ENCODE assay signal across 18 cellular contexts in genomic region chr3:193819117-193819978, GRCh38.
DNase-seq lines count a peak whose midpoint lies in the region; ATAC-seq, FAIRE-seq and TF ChIP-seq lines count a peak whose summit lies in the region.
"Had no signal": no experiment of that assay in that cellular context is flagged by ENCODE, and none has a peak within 500 bp of the region (broad histone marks: within the 10 kb centered on the region; RNA-seq: fewer than 3 reads in every experiment).

No MANE protein-coding gene starts in this region.

- H2AK5ac ChIP-seq in H1 (ENCODE audit: low read depth, low read length): no peak overlapping the region

- no peak for FAIRE-seq in H1 (lab: Jason Lieb, UNC)
- FAIRE-seq: RCC 7860 had no signal

- no peak overlapping the region for H3K9ac ChIP-seq in H1 (replicated peaks in 1 of 4; ENCODE audit: extremely low read depth in 1 of 4, low read depth in 3 of 4, low read length in 3 of 4)

- peak overlapping the region; percentile 29; the same call in 1 of the 2 replicates for H3K18ac ChIP-seq in H1 (ENCODE audit: extremely low read depth, low read length)

- no peak overlapping the region for H4K5ac ChIP-seq in H1 (ENCODE audit: insufficient read length, low read depth, low read length)

- 82% methylated on average over 15 of the region's 15 CpGs; no CpG with 5 or more reads in 1 of the 2 experiments for WGBS in H1 (ENCODE audit: extremely low coverage in 1 of 2, insufficient coverage in 1 of 2, insufficient read length in 1 of 2, insufficient replicate concordance in 2 of 2, low coverage in 1 of 2, low lambda C conversion rate in 2 of 2, missing lambda C conversion rate in 1 of 2), 2 experiments
- 93% methylated on average over 15 of the region's 15 CpGs for whole genome bisulfite sequencing in aorta, 2 donors

- H3K79me2 ChIP-seq in H1 (ENCODE audit: control insufficient read depth in 1 of 2, insufficient read depth in 2 of 2, low read length in 2 of 2): no peaks in the 10 kb centered on the region

- no peaks in the 10 kb centered on the region for H3K79me1 ChIP-seq in H1 (ENCODE audit: low read depth, low read length)

- H3K56ac ChIP-seq in H1 (replicated peaks; ENCODE audit: insufficient read length, low read depth, low read length): no peak overlapping the region

- H3K23me2 ChIP-seq in H1 (ENCODE audit: low read depth, low read length): no peaks in the 10 kb centered on the region

- H4K20me1 ChIP-seq in H1 (replicated peaks in 1 of 2; ENCODE audit: control insufficient read depth in 1 of 2, insufficient read depth in 2 of 2, low read length in 2 of 2): no peaks in the 10 kb centered on the region

- H2BK120ac ChIP-seq in H1 (replicated peaks; ENCODE audit: low read depth, low read length): peak overlapping the region; percentile 8

- H2AFZ ChIP-seq in H1 (ENCODE audit: low read length): no peak overlapping the region

- H4K8ac ChIP-seq in H1 (ENCODE audit: extremely low read depth, insufficient read depth, low read length): no peak overlapping the region

- H3K14ac ChIP-seq in H1 (ENCODE audit: insufficient read length): no peak overlapping the region

- peaks cover 27 to 39% (median 29%) of the 10 kb centered on the region in 4 experiments for H3K4me1 ChIP-seq in H1 (replicated peaks in 1 of 4; ENCODE audit: control insufficient read depth in 3 of 4, insufficient read depth in 4 of 4, low read length in 3 of 4)
- no peaks in the 10 kb centered on the region for H3K4me1 ChIP-seq in lower lobe of right lung
- H3K4me1 ChIP-seq in aorta (ENCODE audit: control insufficient read depth in 1 of 2, insufficient read depth in 2 of 2, low read length in 2 of 2): no peaks in the 10 kb centered on the region

- POLR2A ChIA-PET in H1 (lab: Charles Lee; ENCODE audit: partially characterized antibody): no interaction called here

- H3K27ac ChIP-seq in H1 (ENCODE audit: low read depth, low read length): no peak overlapping the region
- H3K27ac ChIP-seq in lower lobe of right lung: no peak overlapping the region
- no peak overlapping the region for H3K27ac ChIP-seq in aorta (ENCODE audit: low read depth in 1 of 2, low read length in 2 of 2)

- H3K4me3 ChIP-seq in H1 (ENCODE audit: extremely low read depth in 1 of 4, insufficient read depth in 2 of 4, low read depth in 3 of 4, low read length in 4 of 4) (no peak overlapping the region), lower lobe of right lung (no peak overlapping the region), aorta (ENCODE audit: low read length in 2 of 2) (no peak overlapping the region)

- no peak for TF ChIP-seq RAD21 in H1 (IDR thresholded peaks at IDR 0.05 in 1 of 2, conservative IDR thresholded peaks at IDR 0.05 in 1 of 2; ENCODE audit: low read depth in 2 of 2, low read length in 2 of 2)

- H3K27me3 ChIP-seq in H1 (replicated peaks in 1 of 4; ENCODE audit: control insufficient read depth in 3 of 4, extremely low read depth in 1 of 4, insufficient read depth in 3 of 4, low read length in 3 of 4) (no peaks in the 10 kb centered on the region), lower lobe of right lung (ENCODE audit: low read depth) (no peaks in the 10 kb centered on the region), aorta (ENCODE audit: control insufficient read depth in 1 of 2, insufficient read depth in 2 of 2, low read length in 1 of 2) (no peaks in the 10 kb centered on the region)

- TF ChIP-seq POLR2A in H1 (IDR thresholded peaks at IDR 0.05; ENCODE audit: control extremely low read depth in 1 of 2, low read depth in 2 of 2, low read length in 2 of 2): no peak

- DNase-seq in NCI-H510A treated with DMSO at 0.1 percent for 48 hours (lab: John Stamatoyannopoulos, UW) (peak; percentile 14), NCI-H510A (lab: John Stamatoyannopoulos, UW) (no peak), NCI-H2107 (lab: John Stamatoyannopoulos, UW) (peak; percentile 25), H1 (ENCODE audit: low read depth in 1 of 2, low spot score in 2 of 2) (no peak), ureter (ENCODE audit: low spot score) (peak; percentile 19), lower lobe of right lung (no peak), SIG-M5 treated with dmso at 0.1 percent for 504 hours (lab: John Stamatoyannopoulos, UW; ENCODE audit: unreplicated experiment) (no peak), aorta (no peak)
- DNase-seq: 8988T, GF-D8, KG1, NCI-H1105 treated with DMSO at 0.1 percent for 48 hours, NCI-H187, NCI-H2171, NCI-H446 treated with DMSO at 0.1 percent for 48 hours, SW 1271 had no signal

- H3K4ac ChIP-seq in H1 (replicated peaks; ENCODE audit: insufficient read length, low read depth, low read length): no peak overlapping the region

- H2BK20ac ChIP-seq in H1 (ENCODE audit: low read length): peak overlapping the region; percentile 96

- H3K4me2 ChIP-seq in H1 (ENCODE audit: insufficient read depth in 1 of 2, low read depth in 2 of 2, low read length in 2 of 2): no peak overlapping the region

- H3K36me3 ChIP-seq in H1 (ENCODE audit: control insufficient read depth in 2 of 4, insufficient read depth in 4 of 4, low read length in 3 of 4) (no peaks in the 10 kb centered on the region), lower lobe of right lung (no peaks in the 10 kb centered on the region), aorta (ENCODE audit: control insufficient read depth in 1 of 2, insufficient read depth in 2 of 2, low read length in 1 of 2) (no peaks in the 10 kb centered on the region)

- no peak overlapping the region for H2BK15ac ChIP-seq in H1 (ENCODE audit: low read length)

- no peak for TF ChIP-seq EP300 in H1 (IDR thresholded peaks at IDR 0.05; ENCODE audit: borderline replicate concordance in 1 of 2, low read depth in 2 of 2, low read length in 2 of 2)

- peak overlapping the region; percentile 53; the same call in 1 of the 2 replicates for H2BK12ac ChIP-seq in H1 (ENCODE audit: low read depth, low read length)

- no peak overlapping the region for H3K23ac ChIP-seq in H1 (ENCODE audit: insufficient read length)

- ATAC-seq in lower lobe of right lung (no peak), aorta (ENCODE audit: low FRiP score) (no peak)
- ATAC-seq: Right ventricle myocardium inferior had no signal

- CTCF ChIA-PET in H1 (lab: Charles Lee; ENCODE audit: partially characterized antibody): interaction anchor here (1.1 kb wide), 1 partner anchor 11 kb away, joined by 3 read pairs; no protein-coding TSS in a partner anchor

- H4K91ac ChIP-seq in H1 (replicated peaks; ENCODE audit: insufficient read length, low read length): peak overlapping the region; percentile 29

- TF ChIP-seq CTCF in H1 (IDR thresholded peaks at IDR 0.05; ENCODE audit: control extremely low read depth in 1 of 3, insufficient read depth in 1 of 3, low read depth in 1 of 3, low read length in 3 of 3) (no peak), lower lobe of right lung (IDR thresholded peaks at IDR 0.05) (no peak)

- peak overlapping the region; percentile 62; the same call in 1 of the 2 replicates for H2BK5ac ChIP-seq in H1 (ENCODE audit: low read depth, low read length)

- intact Hi-C loops in lower lobe of right lung (cut with DNase I): no loop called here
- intact Hi-C loops in aorta (cut with DNase I): no loop called here

- H3K9me3 ChIP-seq in H1 (ENCODE audit: insufficient read depth in 2 of 2, low read depth in 1 of 2, low read length in 1 of 2) (no peaks in the 10 kb centered on the region), lower lobe of right lung (no peaks in the 10 kb centered on the region), aorta (ENCODE audit: control insufficient read depth, low read length) (no peaks in the 10 kb centered on the region)

TF ChIP-seq in H1, 55 proteins besides CTCF, POLR2A, EP300 and RAD21:
- TF ChIP-seq TBP (IDR thresholded peaks at IDR 0.05; ENCODE audit: low read depth, low read length) (no peak), CTBP2 (IDR thresholded peaks at IDR 0.05; ENCODE audit: borderline replicate concordance, insufficient read depth, insufficient read length, low read length) (peak; percentile 26), TCF12 (IDR thresholded peaks at IDR 0.05; ENCODE audit: low read depth, low read length) (peak; percentile 43; the same call in 1 of the 2 replicates)

Comparison
In these comparisons a context has a peak if more than half of its experiments do, and no peak if none do; other contexts are left out.
1. DNase-seq: peak in NCI-H510A treated with DMSO at 0.1 percent for 48 hours (single experiment), NCI-H2107 (single experiment) and ureter (single experiment); none in NCI-H510A (single experiment), H1 (0 of 2), lower lobe of right lung (single experiment), SIG-M5 treated with dmso at 0.1 percent for 504 hours (single experiment) and aorta (0 of 2).